ENCODE assay signal across 8 cellular contexts in genomic region chr19:52095172-52096014, GRCh38. TPM values are rescaled to one million over a fixed set of nuclear protein-coding genes. Genes with fewer than 3 reads are reported as not detected.
A peak's percentile ranks its signal among the peaks of the same experiment; 100 is the strongest.
DNase-seq lines count a peak whose midpoint lies in the region; ATAC-seq and TF ChIP-seq lines count a peak whose summit lies in the region.

Gene ZNF841 (minus strand): TSS chr19:52095765. CDS start chr19:52084801, 10,964 bp downstream.

- peaks cover 25% of the 10 kb centered on the region for H3K36me3 Mint-ChIP-seq in natural killer cell
- H3K36me3 Mint-ChIP-seq in stimulated activated memory B cell treated with anti-CD40 and anti-IgM and Interleukin-4, amounts not matched to agents 10 μg/mL and 1 μg/mL and 100 μg/mL, for 72 hours: peaks cover 51% of the 10 kb centered on the region

- ATAC-seq in GM19467 (IDR thresholded peaks at IDR 0.05; ENCODE audit: unreplicated experiment) (peak; percentile 93), natural killer cell (peak; percentile 94 to 97 (median 97))
- ATAC-seq in stimulated activated memory B cell treated with anti-CD40 and anti-IgM and Interleukin-4, amounts not matched to agents 10 μg/mL and 1 μg/mL and 100 μg/mL, for 72 hours: peak; percentile 100

- no peaks in the 10 kb centered on the region for H3K27me3 Mint-ChIP-seq in natural killer cell (ENCODE audit: low read depth in 2 of 2)
- no peaks in the 10 kb centered on the region for H3K27me3 Mint-ChIP-seq in stimulated activated memory B cell treated with anti-CD40 and anti-IgM and Interleukin-4, amounts not matched to agents 10 μg/mL and 1 μg/mL and 100 μg/mL, for 72 hours

- peak within 1 kb of the TSS; percentile 99 for H3K4me3 Mint-ChIP-seq in natural killer cell
- H3K4me3 Mint-ChIP-seq in stimulated activated memory B cell treated with anti-CD40 and anti-IgM and Interleukin-4, amounts not matched to agents 10 μg/mL and 1 μg/mL and 100 μg/mL, for 72 hours: peak within 1 kb of the TSS; percentile 94

- H3K4me1 Mint-ChIP-seq in natural killer cell: peaks cover 49% of the 10 kb centered on the region in 2 donors
- peaks cover 38% of the 10 kb centered on the region for H3K4me1 Mint-ChIP-seq in stimulated activated memory B cell treated with anti-CD40 and anti-IgM and Interleukin-4, amounts not matched to agents 10 μg/mL and 1 μg/mL and 100 μg/mL, for 72 hours

- peak within 1 kb of the TSS; percentile 91 to 94 for H3K27ac Mint-ChIP-seq in natural killer cell
- H3K27ac Mint-ChIP-seq in stimulated activated memory B cell treated with anti-CD40 and anti-IgM and Interleukin-4, amounts not matched to agents 10 μg/mL and 1 μg/mL and 100 μg/mL, for 72 hours: peak within 1 kb of the TSS; percentile 96

- DNase-seq in C1 segment of cervical spinal cord (lab: John Stamatoyannopoulos, UW): peak; percentile 46 to 95 (median 83)
- peak; percentile 66 for DNase-seq in HuH-7.5 (ENCODE audit: low spot score)
- peak; percentile 92 for DNase-seq in RPMI8226
- peak; percentile 77 for DNase-seq in activated T-helper 9 cell treated with anti-CD3 and anti-CD28 coated beads, Interleukin-2, amount 50 U/mL, for 16 hours (ENCODE audit: low read depth)
- peak; percentile 96 for DNase-seq in fibroblast of pulmonary artery (ENCODE audit: low read depth)
- peak; percentile 86 for DNase-seq in natural killer cell

- peak within 1 kb of the TSS; percentile 100 for H3K4me3 ChIP-seq in fibroblast of pulmonary artery (replicated peaks; ENCODE audit: low read depth, low read length)

- H3K9me3 Mint-ChIP-seq in natural killer cell: peaks cover 0 to 12% of the 10 kb centered on the region in 2 donors
- H3K9me3 Mint-ChIP-seq in stimulated activated memory B cell treated with anti-CD40 and anti-IgM and Interleukin-4, amounts not matched to agents 10 μg/mL and 1 μg/mL and 100 μg/mL, for 72 hours: peaks cover 33% of the 10 kb centered on the region

- intact Hi-C loops in natural killer cell (cut with micrococcal nuclease): loop anchor here (5.0 kb wide), 1 partner anchor 42 kb away; the partner anchor contains the start of gene ZNF616

- TF ChIP-seq CTCF in fibroblast of pulmonary artery (IDR thresholded peaks at IDR 0.05; ENCODE audit: low read length, missing control alignments) (no peak), natural killer cell (IDR thresholded peaks at IDR 0.05) (no peak)

RNA-seq across cellular contexts. Expression of gene ZNF841, which starts in this region (rescaled TPM):
- 10 to 100 TPM; 32.4 to 47.7 (median 47.4) TPM for total RNA-seq in natural killer cell

Comparison
In these comparisons a context has a peak if more than half of its experiments do, and no peak if none do; other contexts are left out.
1. Peak in every context shown above with its lines: DNase-seq, ATAC-seq and H3K4me3 ChIP-seq.